20 cellular contexts compared by ENCODE assay signal in the genomic region with DNA sequence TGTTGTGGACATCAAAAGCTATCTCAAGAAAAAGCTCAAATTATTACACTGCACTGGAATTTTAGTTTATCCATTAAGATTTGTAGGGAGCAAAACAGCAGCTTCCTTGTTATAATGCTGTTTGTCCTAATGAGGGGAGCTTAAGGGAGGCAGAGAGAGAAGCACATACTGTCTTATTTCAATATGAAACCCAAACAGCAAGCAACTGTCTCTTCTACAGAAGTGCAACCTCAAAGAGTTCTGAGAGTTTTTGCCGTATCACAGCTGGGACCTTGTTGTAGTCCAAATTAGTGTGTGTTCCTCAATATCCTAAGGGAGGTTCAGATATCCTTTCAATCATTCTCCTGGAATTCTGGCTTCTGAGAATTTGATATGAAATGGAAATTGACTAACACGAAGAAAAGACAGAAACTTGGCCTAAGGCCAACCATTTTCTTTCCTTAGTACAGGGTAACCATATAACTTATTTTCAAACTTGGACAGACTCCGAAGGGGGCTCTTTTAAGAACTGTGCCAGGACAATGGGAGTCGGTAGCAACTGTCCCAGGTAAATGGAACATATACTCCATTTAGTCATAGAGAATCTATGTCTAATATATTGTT.
DNase-seq lines count a peak whose midpoint lies in the region; ATAC-seq and TF ChIP-seq lines count a peak whose summit lies in the region.
"Had no signal": no experiment of that assay in that cellular context is flagged by ENCODE, and none has a peak within 500 bp of the region (broad histone marks: within the 10 kb centered on the region; RNA-seq: fewer than 3 reads in every experiment).

No MANE protein-coding gene starts in this region.

- H3K4me1 Mint-ChIP-seq in nephron: peaks cover 13% of the 10 kb centered on the region
- H3K4me1 Mint-ChIP-seq in stimulated activated effector memory CD8-positive, alpha-beta T cell treated with anti-CD3 and anti-CD28 coated beads, Interleukin-12 subunit alpha, Interleukin-12 subunit beta, amount 100 ng/mL, for 72 hours: no peaks in the 10 kb centered on the region
- H3K4me1 Mint-ChIP-seq: CD8-positive, alpha-beta memory T cell had no signal

- no peak for TF ChIP-seq CTCF in SK-N-SH (IDR thresholded peaks at IDR 0.05)
- no peak for TF ChIP-seq CTCF in nephron (IDR thresholded peaks at IDR 0.05; ENCODE audit: unreplicated experiment in 3 of 3)

- ATAC-seq in SK-N-SH treated with all-trans-retinoic acid at 6 μM for 48 hours (no peak), GM19397 (IDR thresholded peaks at IDR 0.05; ENCODE audit: unreplicated experiment) (no peak)
- no peak for ATAC-seq in stimulated activated effector memory CD8-positive, alpha-beta T cell treated with anti-CD3 and anti-CD28 coated beads, Interleukin-12 subunit alpha, Interleukin-12 subunit beta, amount 100 ng/mL, for 72 hours

- H3K4me3 ChIP-seq in SK-N-SH (ENCODE audit: low read depth in 2 of 2, low read length in 1 of 2): no peak overlapping the region
- H3K4me3 ChIP-seq: Peyer's patch had no signal

- DNase-seq in SK-N-SH: no peak
- DNase-seq in dermis blood vessel endothelial cell: peak; percentile 62
- DNase-seq in stimulated activated effector memory CD8-positive, alpha-beta T cell treated with anti-CD3 and anti-CD28 coated beads, Interleukin-12 subunit alpha, Interleukin-12 subunit beta, amount 100 ng/mL, for 72 hours (ENCODE audit: low spot score in 2 of 2): no peak
- DNase-seq in cerebellum (ENCODE audit: low spot score): no peak
- DNase-seq: 8988T; CD8-positive, alpha-beta memory T cell; EL; GF-D8; KG1; NCI-H1092 treated with DMSO at 0.1 percent for 48 hours; NCI-H146; NCI-H2029; NCI-H2227 treated with DMSO at 0.1 percent for 48 hours; NCI-H510A; NK-92 treated with Interleukin-12 subunit alpha and Interleukin-12 subunit beta, amount 100 ng/mL, for 24 hours; Peyer's patch had no signal

- no peak for TF ChIP-seq EP300 in SK-N-SH (IDR thresholded peaks at IDR 0.05; ENCODE audit: borderline replicate concordance in 1 of 2, low read depth in 1 of 2, low read length in 1 of 2)

- 16% methylated on average over 4 of the region's 4 CpGs for WGBS in SK-N-SH (ENCODE audit: low lambda C conversion rate)

- no peaks in the 10 kb centered on the region for H4K20me1 ChIP-seq in SK-N-SH (ENCODE audit: insufficient read depth)

- H3K27me3 ChIP-seq in SK-N-SH (ENCODE audit: insufficient read depth): no peaks in the 10 kb centered on the region
- H3K27me3 ChIP-seq: Peyer's patch had no signal

- no peaks in the 10 kb centered on the region for H3K9me2 ChIP-seq in SK-N-SH

- no peaks in the 10 kb centered on the region for H3F3A ChIP-seq in SK-N-SH (replicated peaks; ENCODE audit: insufficient read depth)

- H3K36me3 Mint-ChIP-seq in nephron (ENCODE audit: low read depth): no peaks in the 10 kb centered on the region
- no peaks in the 10 kb centered on the region for H3K36me3 Mint-ChIP-seq in stimulated activated effector memory CD8-positive, alpha-beta T cell treated with anti-CD3 and anti-CD28 coated beads, Interleukin-12 subunit alpha, Interleukin-12 subunit beta, amount 100 ng/mL, for 72 hours
- H3K36me3 Mint-ChIP-seq: CD8-positive, alpha-beta memory T cell had no signal

- H3K27me3 Mint-ChIP-seq in nephron (ENCODE audit: low read depth): no peaks in the 10 kb centered on the region

- no peaks in the 10 kb centered on the region for H3K9me3 ChIP-seq in SK-N-SH
- H3K9me3 ChIP-seq: Peyer's patch had no signal

- POLR2A ChIA-PET in SK-N-SH (lab: Yijun Ruan, JAX): no interaction called here

- no peak for TF ChIP-seq RAD21 in SK-N-SH (IDR thresholded peaks at IDR 0.05; ENCODE audit: low read length)

- H2AFZ ChIP-seq in SK-N-SH (ENCODE audit: low read depth): peak overlapping the region; percentile 26; the same call in 1 of the 2 replicates

- no peaks in the 10 kb centered on the region for H3K36me3 ChIP-seq in SK-N-SH (replicated peaks in 1 of 2; ENCODE audit: control insufficient read depth in 1 of 2, insufficient read depth in 2 of 2, low read length in 1 of 2)
- H3K36me3 ChIP-seq: Peyer's patch had no signal

- H3K9me3 Mint-ChIP-seq in nephron: peaks cover 10% of the 10 kb centered on the region
- H3K9me3 Mint-ChIP-seq in stimulated activated effector memory CD8-positive, alpha-beta T cell treated with anti-CD3 and anti-CD28 coated beads, Interleukin-12 subunit alpha, Interleukin-12 subunit beta, amount 100 ng/mL, for 72 hours: peaks cover 5% of the 10 kb centered on the region

- H3K4me3 Mint-ChIP-seq in nephron: no peak overlapping the region
- no peak overlapping the region for H3K4me3 Mint-ChIP-seq in stimulated activated effector memory CD8-positive, alpha-beta T cell treated with anti-CD3 and anti-CD28 coated beads, Interleukin-12 subunit alpha, Interleukin-12 subunit beta, amount 100 ng/mL, for 72 hours
- H3K4me3 Mint-ChIP-seq: CD8-positive, alpha-beta memory T cell had no signal

- H3K79me2 ChIP-seq in SK-N-SH (ENCODE audit: insufficient read depth): no peaks in the 10 kb centered on the region

- no peak overlapping the region for H3K27ac ChIP-seq in SK-N-SH (ENCODE audit: low read depth in 2 of 2, low read length in 1 of 2)
- H3K27ac ChIP-seq: C4-2B, Peyer's patch had no signal

- no peak overlapping the region for H3K4me2 ChIP-seq in SK-N-SH

- peak overlapping the region in 2 of 3 experiments; percentile 19 to 37 for H3K27ac Mint-ChIP-seq in nephron
- no peak overlapping the region for H3K27ac Mint-ChIP-seq in stimulated activated effector memory CD8-positive, alpha-beta T cell treated with anti-CD3 and anti-CD28 coated beads, Interleukin-12 subunit alpha, Interleukin-12 subunit beta, amount 100 ng/mL, for 72 hours
- H3K27ac Mint-ChIP-seq: CD8-positive, alpha-beta memory T cell had no signal

- H3K9ac ChIP-seq in SK-N-SH: no peak overlapping the region

- CTCF ChIA-PET in SK-N-SH (lab: Yijun Ruan, JAX): no interaction called here

- no peaks in the 10 kb centered on the region for H3K4me1 ChIP-seq in SK-N-SH (ENCODE audit: control insufficient read depth in 1 of 2, insufficient read depth in 2 of 2, low read depth in 1 of 2, low read length in 1 of 2)
- H3K4me1 ChIP-seq: Peyer's patch had no signal

TF ChIP-seq in SK-N-SH, 30 proteins besides CTCF, POLR2A, EP300 and RAD21 (continues in another document):
- TF ChIP-seq GABPA (IDR thresholded peaks at IDR 0.05; ENCODE audit: low read depth) (no peak), RCOR1 (IDR thresholded peaks at IDR 0.05; ENCODE audit: low read length) (no peak)
- TF ChIP-seq, protein P1, sequence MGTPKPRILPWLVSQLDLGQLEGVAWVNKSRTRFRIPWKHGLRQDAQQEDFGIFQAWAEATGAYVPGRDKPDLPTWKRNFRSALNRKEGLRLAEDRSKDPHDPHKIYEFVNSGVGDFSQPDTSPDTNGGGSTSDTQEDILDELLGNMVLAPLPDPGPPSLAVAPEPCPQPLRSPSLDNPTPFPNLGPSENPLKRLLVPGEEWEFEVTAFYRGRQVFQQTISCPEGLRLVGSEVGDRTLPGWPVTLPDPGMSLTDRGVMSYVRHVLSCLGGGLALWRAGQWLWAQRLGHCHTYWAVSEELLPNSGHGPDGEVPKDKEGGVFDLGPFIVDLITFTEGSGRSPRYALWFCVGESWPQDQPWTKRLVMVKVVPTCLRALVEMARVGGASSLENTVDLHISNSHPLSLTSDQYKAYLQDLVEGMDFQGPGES (IDR thresholded peaks at IDR 0.05; ENCODE audit: low read depth, low read length): no peak
- TF ChIP-seq, protein P2, sequence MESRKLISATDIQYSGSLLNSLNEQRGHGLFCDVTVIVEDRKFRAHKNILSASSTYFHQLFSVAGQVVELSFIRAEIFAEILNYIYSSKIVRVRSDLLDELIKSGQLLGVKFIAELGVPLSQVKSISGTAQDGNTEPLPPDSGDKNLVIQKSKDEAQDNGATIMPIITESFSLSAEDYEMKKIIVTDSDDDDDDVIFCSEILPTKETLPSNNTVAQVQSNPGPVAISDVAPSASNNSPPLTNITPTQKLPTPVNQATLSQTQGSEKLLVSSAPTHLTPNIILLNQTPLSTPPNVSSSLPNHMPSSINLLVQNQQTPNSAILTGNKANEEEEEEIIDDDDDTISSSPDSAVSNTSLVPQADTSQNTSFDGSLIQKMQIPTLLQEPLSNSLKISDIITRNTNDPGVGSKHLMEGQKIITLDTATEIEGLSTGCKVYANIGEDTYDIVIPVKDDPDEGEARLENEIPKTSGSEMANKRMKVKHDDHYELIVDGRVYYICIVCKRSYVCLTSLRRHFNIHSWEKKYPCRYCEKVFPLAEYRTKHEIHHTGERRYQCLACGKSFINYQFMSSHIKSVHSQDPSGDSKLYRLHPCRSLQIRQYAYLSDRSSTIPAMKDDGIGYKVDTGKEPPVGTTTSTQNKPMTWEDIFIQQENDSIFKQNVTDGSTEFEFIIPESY (IDR thresholded peaks at IDR 0.05; ENCODE audit: borderline replicate concordance, low read depth): no peak

TF ChIP-seq in SK-N-SH treated with all-trans-retinoic acid at 6 μM for 48 hours, 23 proteins besides CTCF, POLR2A, EP300 and RAD21:
- TF ChIP-seq GLIS3 (CRISPR knock-in tag; IDR thresholded peaks at IDR 0.05): no peak
